ENCODE assay signal across 8 cellular contexts in the genomic region with DNA sequence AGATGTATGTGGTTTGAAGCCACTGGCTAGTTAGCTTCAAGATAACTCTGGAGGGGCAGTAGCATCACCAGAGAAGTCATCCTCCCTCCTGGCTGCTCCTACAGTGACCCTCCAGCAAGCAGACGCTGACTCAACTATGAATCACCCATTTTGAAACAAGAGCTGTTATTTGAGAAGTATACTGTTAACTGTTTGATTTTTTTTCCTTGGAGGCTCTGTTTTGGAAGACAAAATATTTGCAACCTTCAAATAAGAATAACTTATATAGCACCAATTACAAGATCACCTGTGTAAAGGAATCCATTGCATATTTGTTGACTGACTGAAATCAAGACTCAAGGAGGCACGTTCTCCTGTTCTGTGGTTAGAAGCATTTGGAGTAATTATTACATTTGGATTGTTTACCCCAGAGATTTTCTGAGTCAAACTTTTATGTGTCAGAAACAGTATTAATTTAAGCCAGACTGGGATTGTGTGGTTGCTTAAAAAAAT.
DNase-seq lines count a peak whose midpoint lies in the region; ATAC-seq and TF ChIP-seq lines count a peak whose summit lies in the region.
"Had no signal": no experiment of that assay in that cellular context is flagged by ENCODE, and none has a peak within 500 bp of the region (broad histone marks: within the 10 kb centered on the region; RNA-seq: fewer than 3 reads in every experiment).

No MANE protein-coding gene starts in this region.

- no peak overlapping the region for H2AFZ ChIP-seq in smooth muscle cell (ENCODE audit: low read depth)

- WGBS in smooth muscle cell (ENCODE audit: low lambda C conversion rate), result 3% methylated on average over 2 of the region's 2 CpGs

- no peaks in the 10 kb centered on the region for H3K27me3 ChIP-seq in smooth muscle cell (ENCODE audit: low read depth)

- H3K27ac ChIP-seq in RWPE1 (no peak overlapping the region), smooth muscle cell (ENCODE audit: low read depth) (peak overlapping the region; percentile 91)
- H3K27ac ChIP-seq: WERI-Rb-1 had no signal

- no peak overlapping the region for H3K4me3 ChIP-seq in smooth muscle cell

- H3K9ac ChIP-seq in smooth muscle cell (ENCODE audit: low read depth), result peak overlapping the region; percentile 61

- no peak for TF ChIP-seq CTCF in RWPE1 (conservative IDR thresholded peaks at IDR 0.05; ENCODE audit: low read depth)
- no peak for TF ChIP-seq CTCF in smooth muscle cell (IDR thresholded peaks at IDR 0.05; ENCODE audit: borderline replicate concordance, insufficient read depth, poor library complexity, severe bottlenecking)

- no peaks in the 10 kb centered on the region for H4K20me1 ChIP-seq in smooth muscle cell (ENCODE audit: low read depth)

- peaks cover 8% of the 10 kb centered on the region for H3K4me1 ChIP-seq in smooth muscle cell (ENCODE audit: low read depth)

- no peaks in the 10 kb centered on the region for H3K36me3 ChIP-seq in smooth muscle cell (ENCODE audit: low read depth)
- H3K36me3 ChIP-seq: WERI-Rb-1 had no signal

- CTCF ChIA-PET in RWPE1 (lab: Yijun Ruan, JAX), result interaction anchor here (0.6 to 1.0 kb wide), 4 partner anchors 25 to 1185 kb away, joined by 3 to 5 read pairs (median 4); no protein-coding TSS in a partner anchor

- peak overlapping the region; percentile 65 for H3K4me2 ChIP-seq in smooth muscle cell

- no peaks in the 10 kb centered on the region for H3K9me3 ChIP-seq in smooth muscle cell (replicated peaks; ENCODE audit: low read depth)

- DNase-seq in HCEC 1CT (peak; percentile 94), RWPE1 (ENCODE audit: low spot score) (peak; percentile 78), foreskin melanocyte (peak; percentile 75), smooth muscle cell (lab: John Stamatoyannopoulos, UW; ENCODE audit: unreplicated experiment) (no peak), globus pallidus (ENCODE audit: low spot score) (no peak), COLO668 (lab: John Stamatoyannopoulos, UW; ENCODE audit: unreplicated experiment) (no peak)
- DNase-seq: WERI-Rb-1 had no signal

- ATAC-seq in GM19035 (IDR thresholded peaks at IDR 0.05; ENCODE audit: unreplicated experiment), result no peak

- POLR2A ChIA-PET in RWPE1 (lab: Yijun Ruan, JAX; ENCODE audit: low non-redundant PET), result no interaction called here

- peaks cover 11% of the 10 kb centered on the region for H3F3A ChIP-seq in smooth muscle cell (ENCODE audit: low read depth)

- no peaks in the 10 kb centered on the region for H3K79me2 ChIP-seq in smooth muscle cell (ENCODE audit: low read depth)

Comparison
In these comparisons a context has a peak if more than half of its experiments do, and no peak if none do; other contexts are left out.
1. DNase-seq: peak in HCEC 1CT (single experiment), RWPE1 (single experiment) and foreskin melanocyte (single experiment); none in smooth muscle cell (single experiment), globus pallidus (single experiment) and COLO668 (single experiment).